In the genomic region with DNA sequence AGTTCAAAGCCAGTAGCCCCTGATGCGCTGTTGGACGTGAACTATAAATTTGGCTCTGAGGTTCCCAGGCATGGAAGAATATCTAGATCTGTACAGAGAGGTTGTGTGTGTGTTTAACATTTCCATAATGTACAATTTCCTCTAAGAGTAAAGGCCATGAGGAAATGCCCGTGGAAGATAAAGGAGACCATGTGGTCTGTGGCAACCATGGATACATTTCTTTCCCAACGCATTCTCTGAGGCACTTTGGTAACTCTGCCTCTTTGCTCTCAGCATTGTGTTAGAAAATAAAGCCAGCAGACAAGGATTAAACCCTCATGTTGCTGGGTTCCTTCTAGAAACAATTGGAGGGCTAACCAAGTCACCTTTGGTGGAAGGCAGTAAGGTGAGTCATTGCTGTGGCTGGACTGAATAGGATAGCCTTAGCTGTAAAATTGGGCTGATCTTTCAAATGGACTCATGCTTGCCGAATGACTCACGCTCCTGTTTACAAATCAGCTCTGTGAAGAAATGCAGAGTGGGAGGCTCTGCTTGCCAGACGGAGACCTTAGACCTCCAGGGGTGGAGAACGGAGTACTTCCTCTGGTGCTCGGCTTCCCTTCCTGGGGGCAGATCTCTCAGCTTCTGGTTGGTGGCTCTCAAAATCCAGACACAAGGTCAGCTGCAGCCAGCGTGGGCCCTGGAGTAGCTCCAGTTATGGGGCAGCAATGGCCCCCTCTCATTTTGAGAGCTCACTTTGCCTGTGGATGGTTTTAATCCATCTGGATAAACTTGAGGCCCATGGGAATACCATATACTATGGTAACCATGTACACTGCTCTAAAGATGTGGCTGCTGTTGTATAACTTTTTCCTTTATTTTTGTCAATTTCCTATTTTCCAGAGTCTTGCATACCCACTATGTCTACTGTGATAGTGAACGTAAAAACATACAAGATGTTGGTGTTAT, we compare ENCODE assay signal across 1 cellular context.
TF ChIP-seq lines count a peak whose summit lies in the region.

No MANE protein-coding gene starts in this region.

TF ChIP-seq in HepG2, 621 proteins besides CTCF, POLR2A, EP300 and RAD21 (continued from another document and continues in another):
- TF ChIP-seq, protein P1, sequence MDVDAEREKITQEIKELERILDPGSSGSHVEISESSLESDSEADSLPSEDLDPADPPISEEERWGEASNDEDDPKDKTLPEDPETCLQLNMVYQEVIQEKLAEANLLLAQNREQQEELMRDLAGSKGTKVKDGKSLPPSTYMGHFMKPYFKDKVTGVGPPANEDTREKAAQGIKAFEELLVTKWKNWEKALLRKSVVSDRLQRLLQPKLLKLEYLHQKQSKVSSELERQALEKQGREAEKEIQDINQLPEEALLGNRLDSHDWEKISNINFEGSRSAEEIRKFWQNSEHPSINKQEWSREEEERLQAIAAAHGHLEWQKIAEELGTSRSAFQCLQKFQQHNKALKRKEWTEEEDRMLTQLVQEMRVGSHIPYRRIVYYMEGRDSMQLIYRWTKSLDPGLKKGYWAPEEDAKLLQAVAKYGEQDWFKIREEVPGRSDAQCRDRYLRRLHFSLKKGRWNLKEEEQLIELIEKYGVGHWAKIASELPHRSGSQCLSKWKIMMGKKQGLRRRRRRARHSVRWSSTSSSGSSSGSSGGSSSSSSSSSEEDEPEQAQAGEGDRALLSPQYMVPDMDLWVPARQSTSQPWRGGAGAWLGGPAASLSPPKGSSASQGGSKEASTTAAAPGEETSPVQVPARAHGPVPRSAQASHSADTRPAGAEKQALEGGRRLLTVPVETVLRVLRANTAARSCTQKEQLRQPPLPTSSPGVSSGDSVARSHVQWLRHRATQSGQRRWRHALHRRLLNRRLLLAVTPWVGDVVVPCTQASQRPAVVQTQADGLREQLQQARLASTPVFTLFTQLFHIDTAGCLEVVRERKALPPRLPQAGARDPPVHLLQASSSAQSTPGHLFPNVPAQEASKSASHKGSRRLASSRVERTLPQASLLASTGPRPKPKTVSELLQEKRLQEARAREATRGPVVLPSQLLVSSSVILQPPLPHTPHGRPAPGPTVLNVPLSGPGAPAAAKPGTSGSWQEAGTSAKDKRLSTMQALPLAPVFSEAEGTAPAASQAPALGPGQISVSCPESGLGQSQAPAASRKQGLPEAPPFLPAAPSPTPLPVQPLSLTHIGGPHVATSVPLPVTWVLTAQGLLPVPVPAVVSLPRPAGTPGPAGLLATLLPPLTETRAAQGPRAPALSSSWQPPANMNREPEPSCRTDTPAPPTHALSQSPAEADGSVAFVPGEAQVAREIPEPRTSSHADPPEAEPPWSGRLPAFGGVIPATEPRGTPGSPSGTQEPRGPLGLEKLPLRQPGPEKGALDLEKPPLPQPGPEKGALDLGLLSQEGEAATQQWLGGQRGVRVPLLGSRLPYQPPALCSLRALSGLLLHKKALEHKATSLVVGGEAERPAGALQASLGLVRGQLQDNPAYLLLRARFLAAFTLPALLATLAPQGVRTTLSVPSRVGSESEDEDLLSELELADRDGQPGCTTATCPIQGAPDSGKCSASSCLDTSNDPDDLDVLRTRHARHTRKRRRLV (CRISPR knock-in tag; IDR thresholded peaks at IDR 0.05): no peak
- TF ChIP-seq KDM4B (CRISPR knock-in tag; IDR thresholded peaks at IDR 0.05) (peak; percentile 68; the same call in 1 of the 2 replicates), RFXAP (CRISPR knock-in tag; IDR thresholded peaks at IDR 0.05; ENCODE audit: borderline replicate concordance) (0 out of 2 replicates have a peak, but pooled peaks have one; percentile 50), GATA4 (IDR thresholded peaks at IDR 0.05; ENCODE audit: borderline replicate concordance, low read depth) (no peak; the same call in 1 of the 2 replicates), GTF3A (CRISPR knock-in tag; conservative IDR thresholded peaks at IDR 0.05) (no peak), CHD4 (IDR thresholded peaks at IDR 0.05; ENCODE audit: borderline replicate concordance, low read length) (no peak), GLI4 (CRISPR knock-in tag; IDR thresholded peaks at IDR 0.05; ENCODE audit: borderline replicate concordance) (no peak), ZNF569 (CRISPR knock-in tag; IDR thresholded peaks at IDR 0.05; ENCODE audit: borderline replicate concordance) (no peak), ZNF3 (CRISPR knock-in tag; IDR thresholded peaks at IDR 0.05) (peak; percentile 100), MEIS1 (CRISPR knock-in tag; IDR thresholded peaks at IDR 0.05; ENCODE audit: borderline replicate concordance) (peak; percentile 49; the same call in 1 of the 2 replicates), MAZ (IDR thresholded peaks at IDR 0.05; ENCODE audit: borderline replicate concordance, low read depth, low read length) (no peak), MAZ (CRISPR knock-in tag; IDR thresholded peaks at IDR 0.05; ENCODE audit: low read depth) (no peak), ZNF644 (CRISPR knock-in tag; IDR thresholded peaks at IDR 0.05; ENCODE audit: low read depth) (peak; percentile 71), ZNF296 (CRISPR knock-in tag; conservative IDR thresholded peaks at IDR 0.05) (no peak), ZNF713 (CRISPR knock-in tag; IDR thresholded peaks at IDR 0.05) (no peak), ZNF496 (CRISPR knock-in tag; IDR thresholded peaks at IDR 0.05; ENCODE audit: insufficient replicate concordance) (no peak), CCDC6 (CRISPR knock-in tag; IDR thresholded peaks at IDR 0.05) (no peak), ZNF660 (CRISPR knock-in tag; IDR thresholded peaks at IDR 0.05; ENCODE audit: borderline replicate concordance, low read depth) (no peak), ZNF224 (CRISPR knock-in tag; IDR thresholded peaks at IDR 0.05) (no peak), MYPOP (CRISPR knock-in tag; IDR thresholded peaks at IDR 0.05) (0 out of 2 replicates have a peak, but pooled peaks have one; percentile 46), ZNF614 (CRISPR knock-in tag; IDR thresholded peaks at IDR 0.05; ENCODE audit: borderline replicate concordance) (no peak; the same call in 1 of the 2 replicates), ZNF101 (CRISPR knock-in tag; IDR thresholded peaks at IDR 0.05; ENCODE audit: borderline replicate concordance, low read depth) (no peak), ZNF598 (CRISPR knock-in tag; IDR thresholded peaks at IDR 0.05; ENCODE audit: borderline replicate concordance) (no peak), CREM (IDR thresholded peaks at IDR 0.05) (peak; percentile 73), CREM (CRISPR knock-in tag; IDR thresholded peaks at IDR 0.05) (no peak), SOX5 (CRISPR knock-in tag; IDR thresholded peaks at IDR 0.05; ENCODE audit: borderline replicate concordance) (peak; percentile 82; the same call in 1 of the 2 replicates), PPARG (CRISPR knock-in tag; conservative IDR thresholded peaks at IDR 0.05) (peak; percentile 87), AKAP8 (CRISPR knock-in tag; IDR thresholded peaks at IDR 0.05) (no peak; the same call in 1 of the 2 replicates), ZNF766 (CRISPR knock-in tag; IDR thresholded peaks at IDR 0.05; ENCODE audit: borderline replicate concordance) (0 out of 2 replicates have a peak, but pooled peaks have one; percentile 34), SRY (CRISPR knock-in tag; IDR thresholded peaks at IDR 0.05) (no peak), TMF1 (CRISPR knock-in tag; IDR thresholded peaks at IDR 0.05; ENCODE audit: low read depth) (no peak), KAT7 (CRISPR knock-in tag; IDR thresholded peaks at IDR 0.05; ENCODE audit: borderline replicate concordance) (0 out of 2 replicates have a peak, but pooled peaks have one; percentile 69), GABPB1 (CRISPR knock-in tag; IDR thresholded peaks at IDR 0.05) (peak; percentile 68), ZNF33A (CRISPR knock-in tag; IDR thresholded peaks at IDR 0.05; ENCODE audit: borderline replicate concordance) (no peak), JUND (CRISPR knock-in tag; IDR thresholded peaks at IDR 0.05) (peak; percentile 99), ZFP82 (CRISPR knock-in tag; IDR thresholded peaks at IDR 0.05; ENCODE audit: borderline replicate concordance) (no peak), RAD51 (IDR thresholded peaks at IDR 0.05; ENCODE audit: borderline replicate concordance) (no peak)
- TF ChIP-seq, protein P2, sequence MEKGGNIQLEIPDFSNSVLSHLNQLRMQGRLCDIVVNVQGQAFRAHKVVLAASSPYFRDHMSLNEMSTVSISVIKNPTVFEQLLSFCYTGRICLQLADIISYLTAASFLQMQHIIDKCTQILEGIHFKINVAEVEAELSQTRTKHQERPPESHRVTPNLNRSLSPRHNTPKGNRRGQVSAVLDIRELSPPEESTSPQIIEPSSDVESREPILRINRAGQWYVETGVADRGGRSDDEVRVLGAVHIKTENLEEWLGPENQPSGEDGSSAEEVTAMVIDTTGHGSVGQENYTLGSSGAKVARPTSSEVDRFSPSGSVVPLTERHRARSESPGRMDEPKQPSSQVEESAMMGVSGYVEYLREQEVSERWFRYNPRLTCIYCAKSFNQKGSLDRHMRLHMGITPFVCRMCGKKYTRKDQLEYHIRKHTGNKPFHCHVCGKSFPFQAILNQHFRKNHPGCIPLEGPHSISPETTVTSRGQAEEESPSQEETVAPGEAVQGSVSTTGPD (CRISPR knock-in tag; IDR thresholded peaks at IDR 0.05): peak; percentile 87
- TF ChIP-seq, protein P3, sequence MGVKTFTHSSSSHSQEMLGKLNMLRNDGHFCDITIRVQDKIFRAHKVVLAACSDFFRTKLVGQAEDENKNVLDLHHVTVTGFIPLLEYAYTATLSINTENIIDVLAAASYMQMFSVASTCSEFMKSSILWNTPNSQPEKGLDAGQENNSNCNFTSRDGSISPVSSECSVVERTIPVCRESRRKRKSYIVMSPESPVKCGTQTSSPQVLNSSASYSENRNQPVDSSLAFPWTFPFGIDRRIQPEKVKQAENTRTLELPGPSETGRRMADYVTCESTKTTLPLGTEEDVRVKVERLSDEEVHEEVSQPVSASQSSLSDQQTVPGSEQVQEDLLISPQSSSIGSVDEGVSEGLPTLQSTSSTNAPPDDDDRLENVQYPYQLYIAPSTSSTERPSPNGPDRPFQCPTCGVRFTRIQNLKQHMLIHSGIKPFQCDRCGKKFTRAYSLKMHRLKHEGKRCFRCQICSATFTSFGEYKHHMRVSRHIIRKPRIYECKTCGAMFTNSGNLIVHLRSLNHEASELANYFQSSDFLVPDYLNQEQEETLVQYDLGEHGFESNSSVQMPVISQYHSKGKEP (CRISPR knock-in tag; IDR thresholded peaks at IDR 0.05): no peak
- TF ChIP-seq, protein P4, sequence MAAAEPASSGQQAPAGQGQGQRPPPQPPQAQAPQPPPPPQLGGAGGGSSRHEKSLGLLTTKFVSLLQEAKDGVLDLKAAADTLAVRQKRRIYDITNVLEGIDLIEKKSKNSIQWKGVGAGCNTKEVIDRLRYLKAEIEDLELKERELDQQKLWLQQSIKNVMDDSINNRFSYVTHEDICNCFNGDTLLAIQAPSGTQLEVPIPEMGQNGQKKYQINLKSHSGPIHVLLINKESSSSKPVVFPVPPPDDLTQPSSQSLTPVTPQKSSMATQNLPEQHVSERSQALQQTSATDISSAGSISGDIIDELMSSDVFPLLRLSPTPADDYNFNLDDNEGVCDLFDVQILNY (CRISPR knock-in tag; conservative IDR thresholded peaks at IDR 0.05): no peak
- TF ChIP-seq, protein P5, sequence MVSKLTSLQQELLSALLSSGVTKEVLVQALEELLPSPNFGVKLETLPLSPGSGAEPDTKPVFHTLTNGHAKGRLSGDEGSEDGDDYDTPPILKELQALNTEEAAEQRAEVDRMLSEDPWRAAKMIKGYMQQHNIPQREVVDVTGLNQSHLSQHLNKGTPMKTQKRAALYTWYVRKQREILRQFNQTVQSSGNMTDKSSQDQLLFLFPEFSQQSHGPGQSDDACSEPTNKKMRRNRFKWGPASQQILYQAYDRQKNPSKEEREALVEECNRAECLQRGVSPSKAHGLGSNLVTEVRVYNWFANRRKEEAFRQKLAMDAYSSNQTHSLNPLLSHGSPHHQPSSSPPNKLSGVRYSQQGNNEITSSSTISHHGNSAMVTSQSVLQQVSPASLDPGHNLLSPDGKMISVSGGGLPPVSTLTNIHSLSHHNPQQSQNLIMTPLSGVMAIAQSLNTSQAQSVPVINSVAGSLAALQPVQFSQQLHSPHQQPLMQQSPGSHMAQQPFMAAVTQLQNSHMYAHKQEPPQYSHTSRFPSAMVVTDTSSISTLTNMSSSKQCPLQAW (CRISPR knock-in tag; IDR thresholded peaks at IDR 0.05): peak; percentile 92
- TF ChIP-seq, protein P6, sequence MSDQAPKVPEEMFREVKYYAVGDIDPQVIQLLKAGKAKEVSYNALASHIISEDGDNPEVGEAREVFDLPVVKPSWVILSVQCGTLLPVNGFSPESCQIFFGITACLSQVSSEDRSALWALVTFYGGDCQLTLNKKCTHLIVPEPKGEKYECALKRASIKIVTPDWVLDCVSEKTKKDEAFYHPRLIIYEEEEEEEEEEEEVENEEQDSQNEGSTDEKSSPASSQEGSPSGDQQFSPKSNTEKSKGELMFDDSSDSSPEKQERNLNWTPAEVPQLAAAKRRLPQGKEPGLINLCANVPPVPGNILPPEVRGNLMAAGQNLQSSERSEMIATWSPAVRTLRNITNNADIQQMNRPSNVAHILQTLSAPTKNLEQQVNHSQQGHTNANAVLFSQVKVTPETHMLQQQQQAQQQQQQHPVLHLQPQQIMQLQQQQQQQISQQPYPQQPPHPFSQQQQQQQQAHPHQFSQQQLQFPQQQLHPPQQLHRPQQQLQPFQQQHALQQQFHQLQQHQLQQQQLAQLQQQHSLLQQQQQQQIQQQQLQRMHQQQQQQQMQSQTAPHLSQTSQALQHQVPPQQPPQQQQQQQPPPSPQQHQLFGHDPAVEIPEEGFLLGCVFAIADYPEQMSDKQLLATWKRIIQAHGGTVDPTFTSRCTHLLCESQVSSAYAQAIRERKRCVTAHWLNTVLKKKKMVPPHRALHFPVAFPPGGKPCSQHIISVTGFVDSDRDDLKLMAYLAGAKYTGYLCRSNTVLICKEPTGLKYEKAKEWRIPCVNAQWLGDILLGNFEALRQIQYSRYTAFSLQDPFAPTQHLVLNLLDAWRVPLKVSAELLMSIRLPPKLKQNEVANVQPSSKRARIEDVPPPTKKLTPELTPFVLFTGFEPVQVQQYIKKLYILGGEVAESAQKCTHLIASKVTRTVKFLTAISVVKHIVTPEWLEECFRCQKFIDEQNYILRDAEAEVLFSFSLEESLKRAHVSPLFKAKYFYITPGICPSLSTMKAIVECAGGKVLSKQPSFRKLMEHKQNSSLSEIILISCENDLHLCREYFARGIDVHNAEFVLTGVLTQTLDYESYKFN (CRISPR knock-in tag; conservative IDR thresholded peaks at IDR 0.05): peak; percentile 87
- TF ChIP-seq, protein P7, sequence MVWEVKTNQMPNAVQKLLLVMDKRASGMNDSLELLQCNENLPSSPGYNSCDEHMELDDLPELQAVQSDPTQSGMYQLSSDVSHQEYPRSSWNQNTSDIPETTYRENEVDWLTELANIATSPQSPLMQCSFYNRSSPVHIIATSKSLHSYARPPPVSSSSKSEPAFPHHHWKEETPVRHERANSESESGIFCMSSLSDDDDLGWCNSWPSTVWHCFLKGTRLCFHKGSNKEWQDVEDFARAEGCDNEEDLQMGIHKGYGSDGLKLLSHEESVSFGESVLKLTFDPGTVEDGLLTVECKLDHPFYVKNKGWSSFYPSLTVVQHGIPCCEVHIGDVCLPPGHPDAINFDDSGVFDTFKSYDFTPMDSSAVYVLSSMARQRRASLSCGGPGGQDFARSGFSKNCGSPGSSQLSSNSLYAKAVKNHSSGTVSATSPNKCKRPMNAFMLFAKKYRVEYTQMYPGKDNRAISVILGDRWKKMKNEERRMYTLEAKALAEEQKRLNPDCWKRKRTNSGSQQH (CRISPR knock-in tag; IDR thresholded peaks at IDR 0.05; ENCODE audit: low read depth): no peak
